In the genomic region with DNA sequence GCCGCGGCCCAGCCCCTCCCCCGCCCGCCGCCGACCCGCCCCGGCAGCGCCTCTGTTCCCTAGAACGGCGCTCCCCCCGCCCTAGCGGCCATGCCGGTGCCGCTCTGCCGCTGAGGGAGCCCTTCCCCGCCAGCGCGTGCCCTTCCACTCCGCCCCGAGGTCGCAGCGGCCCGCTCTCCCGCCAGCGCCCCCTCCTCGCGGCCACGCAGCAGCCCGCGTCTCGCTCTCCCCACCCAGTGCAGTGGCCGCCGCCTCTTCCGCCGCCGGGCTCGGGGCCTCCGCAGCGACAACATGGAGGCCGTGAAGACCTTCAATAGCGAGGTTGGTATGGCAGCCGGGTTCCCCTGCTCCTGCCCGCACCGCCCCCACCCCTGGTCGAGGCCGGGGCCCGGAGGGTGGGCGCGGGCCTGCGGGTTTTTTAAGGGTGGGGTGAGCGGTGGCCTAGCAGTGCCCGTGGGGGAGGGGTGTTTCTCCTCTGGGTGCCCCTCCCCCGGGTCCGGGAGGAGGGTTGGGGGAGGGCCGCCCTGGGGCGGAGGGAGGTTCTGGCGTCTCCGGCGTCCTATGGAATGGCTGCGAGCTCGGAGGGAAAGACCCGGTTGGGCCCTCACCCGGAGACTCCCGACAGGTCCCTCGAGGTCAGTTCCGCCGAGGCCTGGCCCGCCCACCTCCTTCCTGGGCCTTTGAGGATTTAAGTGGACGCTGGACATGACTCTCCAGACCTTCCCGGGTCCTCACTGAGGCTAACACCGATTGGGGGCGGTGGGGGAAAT, we compare ENCODE assay signal across 1 cellular context.
TF ChIP-seq lines count a peak whose summit lies in the region.

No MANE protein-coding gene starts in this region.

TF ChIP-seq in WTC11, 78 proteins besides CTCF, POLR2A, EP300 and RAD21 (continued from another document):
- TF ChIP-seq, protein P1, sequence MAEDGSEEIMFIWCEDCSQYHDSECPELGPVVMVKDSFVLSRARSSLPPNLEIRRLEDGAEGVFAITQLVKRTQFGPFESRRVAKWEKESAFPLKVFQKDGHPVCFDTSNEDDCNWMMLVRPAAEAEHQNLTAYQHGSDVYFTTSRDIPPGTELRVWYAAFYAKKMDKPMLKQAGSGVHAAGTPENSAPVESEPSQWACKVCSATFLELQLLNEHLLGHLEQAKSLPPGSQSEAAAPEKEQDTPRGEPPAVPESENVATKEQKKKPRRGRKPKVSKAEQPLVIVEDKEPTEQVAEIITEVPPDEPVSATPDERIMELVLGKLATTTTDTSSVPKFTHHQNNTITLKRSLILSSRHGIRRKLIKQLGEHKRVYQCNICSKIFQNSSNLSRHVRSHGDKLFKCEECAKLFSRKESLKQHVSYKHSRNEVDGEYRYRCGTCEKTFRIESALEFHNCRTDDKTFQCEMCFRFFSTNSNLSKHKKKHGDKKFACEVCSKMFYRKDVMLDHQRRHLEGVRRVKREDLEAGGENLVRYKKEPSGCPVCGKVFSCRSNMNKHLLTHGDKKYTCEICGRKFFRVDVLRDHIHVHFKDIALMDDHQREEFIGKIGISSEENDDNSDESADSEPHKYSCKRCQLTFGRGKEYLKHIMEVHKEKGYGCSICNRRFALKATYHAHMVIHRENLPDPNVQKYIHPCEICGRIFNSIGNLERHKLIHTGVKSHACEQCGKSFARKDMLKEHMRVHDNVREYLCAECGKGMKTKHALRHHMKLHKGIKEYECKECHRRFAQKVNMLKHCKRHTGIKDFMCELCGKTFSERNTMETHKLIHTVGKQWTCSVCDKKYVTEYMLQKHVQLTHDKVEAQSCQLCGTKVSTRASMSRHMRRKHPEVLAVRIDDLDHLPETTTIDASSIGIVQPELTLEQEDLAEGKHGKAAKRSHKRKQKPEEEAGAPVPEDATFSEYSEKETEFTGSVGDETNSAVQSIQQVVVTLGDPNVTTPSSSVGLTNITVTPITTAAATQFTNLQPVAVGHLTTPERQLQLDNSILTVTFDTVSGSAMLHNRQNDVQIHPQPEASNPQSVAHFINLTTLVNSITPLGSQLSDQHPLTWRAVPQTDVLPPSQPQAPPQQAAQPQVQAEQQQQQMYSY (CRISPR knock-in tag; IDR thresholded peaks at IDR 0.05): no peak
- TF ChIP-seq PRRX2 (CRISPR knock-in tag; IDR thresholded peaks at IDR 0.05): no peak
- TF ChIP-seq, protein P2, sequence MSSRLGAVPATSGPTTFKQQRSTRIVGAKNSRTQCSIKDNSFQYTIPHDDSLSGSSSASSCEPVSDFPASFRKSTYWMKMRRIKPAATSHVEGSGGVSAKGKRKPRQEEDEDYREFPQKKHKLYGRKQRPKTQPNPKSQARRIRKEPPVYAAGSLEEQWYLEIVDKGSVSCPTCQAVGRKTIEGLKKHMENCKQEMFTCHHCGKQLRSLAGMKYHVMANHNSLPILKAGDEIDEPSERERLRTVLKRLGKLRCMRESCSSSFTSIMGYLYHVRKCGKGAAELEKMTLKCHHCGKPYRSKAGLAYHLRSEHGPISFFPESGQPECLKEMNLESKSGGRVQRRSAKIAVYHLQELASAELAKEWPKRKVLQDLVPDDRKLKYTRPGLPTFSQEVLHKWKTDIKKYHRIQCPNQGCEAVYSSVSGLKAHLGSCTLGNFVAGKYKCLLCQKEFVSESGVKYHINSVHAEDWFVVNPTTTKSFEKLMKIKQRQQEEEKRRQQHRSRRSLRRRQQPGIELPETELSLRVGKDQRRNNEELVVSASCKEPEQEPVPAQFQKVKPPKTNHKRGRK (CRISPR knock-in tag; IDR thresholded peaks at IDR 0.05; ENCODE audit: borderline replicate concordance): no peak
